In genomic region chr1:84164156-84164555, GRCh38 we compare ENCODE assay signal across 2 cellular contexts.
TF ChIP-seq lines count a peak whose summit lies in the region.

No MANE protein-coding gene starts in this region.

TF ChIP-seq in IMR-90, 13 proteins besides CTCF, POLR2A, EP300 and RAD21:
- TF ChIP-seq USF2 (IDR thresholded peaks at IDR 0.05; ENCODE audit: low read depth, low read length) = no peak
- TF ChIP-seq BHLHE40 (IDR thresholded peaks at IDR 0.05; ENCODE audit: low read depth, low read length) = no peak
- TF ChIP-seq ELK1 (IDR thresholded peaks at IDR 0.05; ENCODE audit: borderline replicate concordance, low read depth, low read length) = no peak
- no peak for TF ChIP-seq SMC3 (IDR thresholded peaks at IDR 0.05; ENCODE audit: low read depth, low read length)

TF ChIP-seq in SK-N-SH, 30 proteins besides CTCF, POLR2A, EP300 and RAD21:
- no peak for TF ChIP-seq MXI1 (IDR thresholded peaks at IDR 0.05; ENCODE audit: low read depth, low read length)
- TF ChIP-seq CHD2 (IDR thresholded peaks at IDR 0.05; ENCODE audit: low read length, partially characterized antibody) = no peak
- no peak for TF ChIP-seq USF1 (IDR thresholded peaks at IDR 0.05; ENCODE audit: borderline replicate concordance, low read depth)
- TF ChIP-seq MAX (IDR thresholded peaks at IDR 0.05; ENCODE audit: low read depth) = no peak
- TF ChIP-seq REST (IDR thresholded peaks at IDR 0.05; ENCODE audit: low read depth, low read length) = no peak
- TF ChIP-seq YY1 (IDR thresholded peaks at IDR 0.05; ENCODE audit: low read depth) = no peak
- no peak for TF ChIP-seq RXRA (IDR thresholded peaks at IDR 0.05; ENCODE audit: borderline replicate concordance, low read depth)
- TF ChIP-seq TCF12 (IDR thresholded peaks at IDR 0.05) = no peak
- TF ChIP-seq PBX3 (IDR thresholded peaks at IDR 0.05) = no peak
- no peak for TF ChIP-seq SMC3 (IDR thresholded peaks at IDR 0.05; ENCODE audit: low read depth, low read length)
